Comparison of ENCODE assay signal across 11 cellular contexts in the genomic region with DNA sequence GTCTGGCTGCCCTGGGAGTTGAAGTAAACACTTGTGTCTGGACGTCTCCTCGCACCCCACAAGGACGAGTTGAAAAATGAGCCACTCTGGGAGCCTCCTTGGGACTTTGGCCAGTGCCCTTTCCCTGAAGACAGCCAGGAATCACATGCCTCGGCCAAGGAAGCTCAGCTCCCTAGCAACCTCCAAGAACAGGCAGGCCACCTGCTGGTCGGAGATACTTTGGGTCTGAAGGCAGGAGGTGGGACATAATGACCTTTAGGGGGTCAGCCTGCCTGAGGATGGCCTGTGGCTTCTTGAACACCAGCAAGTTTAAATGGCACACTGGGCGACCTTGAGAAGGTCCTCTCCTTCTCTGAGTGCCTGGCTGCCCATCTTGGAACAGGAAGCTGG.
"Had no signal": no experiment of that assay in that cellular context is flagged by ENCODE, and none has a peak within 500 bp of the region (broad histone marks: within the 10 kb centered on the region; RNA-seq: fewer than 3 reads in every experiment).

No MANE protein-coding gene starts in this region.

- H3K27ac Mint-ChIP-seq: activated CD4-positive, alpha-beta T cell treated with anti-CD3 and anti-CD28 coated beads, Interleukin-2, amount 10 ng/mL, durations not matched to agents 7 days and 5 days; stimulated activated memory B cell treated with anti-CD40 and anti-IgM and Interleukin-4, amounts not matched to agents 10 μg/mL and 1 μg/mL and 100 μg/mL, for 72 hours; T-helper 2 cell treated with Interferon-gamma antibody and Interleukin-4, amounts not matched to agents 5 μg/mL and 100 μg/mL, for 36 hours had no signal

- H3K4me3 Mint-ChIP-seq: activated CD4-positive, alpha-beta T cell treated with anti-CD3 and anti-CD28 coated beads, Interleukin-2, amount 10 ng/mL, durations not matched to agents 7 days and 5 days; stimulated activated memory B cell treated with anti-CD40 and anti-IgM and Interleukin-4, amounts not matched to agents 10 μg/mL and 1 μg/mL and 100 μg/mL, for 72 hours; T-helper 2 cell treated with Interferon-gamma antibody and Interleukin-4, amounts not matched to agents 5 μg/mL and 100 μg/mL, for 36 hours had no signal

- H3K9me3 Mint-ChIP-seq: activated CD4-positive, alpha-beta T cell treated with anti-CD3 and anti-CD28 coated beads, Interleukin-2, amount 10 ng/mL, durations not matched to agents 7 days and 5 days; stimulated activated memory B cell treated with anti-CD40 and anti-IgM and Interleukin-4, amounts not matched to agents 10 μg/mL and 1 μg/mL and 100 μg/mL, for 72 hours; T-helper 2 cell treated with Interferon-gamma antibody and Interleukin-4, amounts not matched to agents 5 μg/mL and 100 μg/mL, for 36 hours had no signal

- H3K36me3 Mint-ChIP-seq: stimulated activated memory B cell treated with anti-CD40 and anti-IgM and Interleukin-4, amounts not matched to agents 10 μg/mL and 1 μg/mL and 100 μg/mL, for 72 hours had no signal

- DNase-seq: activated CD4-positive, alpha-beta T cell treated with anti-CD3 and anti-CD28 coated beads, Interleukin-2, amount 10 ng/mL, durations not matched to agents 7 days and 5 days; activated CD4-positive, CD25-positive, alpha-beta regulatory T cell; activated CD8-positive, alpha-beta memory T cell treated with anti-CD3 and anti-CD28 coated beads for 24 hours; activated naive CD4-positive, alpha-beta T cell; cerebellar nuclear complex; dermis blood vessel endothelial cell; erythroblast; gastrocnemius medialis; stimulated activated CD4-positive, alpha-beta T cell treated with anti-CD3 and anti-CD28 coated beads, Interleukin-12 subunit alpha, Interleukin-12 subunit beta, amount 100 ng/mL, for 4 hours had no signal

- ATAC-seq: gastrocnemius medialis; stimulated activated memory B cell treated with anti-CD40 and anti-IgM and Interleukin-4, amounts not matched to agents 10 μg/mL and 1 μg/mL and 100 μg/mL, for 72 hours had no signal

- H3K27me3 Mint-ChIP-seq: activated CD4-positive, alpha-beta T cell treated with anti-CD3 and anti-CD28 coated beads, Interleukin-2, amount 10 ng/mL, durations not matched to agents 7 days and 5 days had no signal

- H3K4me1 Mint-ChIP-seq: activated CD4-positive, alpha-beta T cell treated with anti-CD3 and anti-CD28 coated beads, Interleukin-2, amount 10 ng/mL, durations not matched to agents 7 days and 5 days; stimulated activated memory B cell treated with anti-CD40 and anti-IgM and Interleukin-4, amounts not matched to agents 10 μg/mL and 1 μg/mL and 100 μg/mL, for 72 hours had no signal
